ENCODE assay signal across 8 cellular contexts in the genomic region with DNA sequence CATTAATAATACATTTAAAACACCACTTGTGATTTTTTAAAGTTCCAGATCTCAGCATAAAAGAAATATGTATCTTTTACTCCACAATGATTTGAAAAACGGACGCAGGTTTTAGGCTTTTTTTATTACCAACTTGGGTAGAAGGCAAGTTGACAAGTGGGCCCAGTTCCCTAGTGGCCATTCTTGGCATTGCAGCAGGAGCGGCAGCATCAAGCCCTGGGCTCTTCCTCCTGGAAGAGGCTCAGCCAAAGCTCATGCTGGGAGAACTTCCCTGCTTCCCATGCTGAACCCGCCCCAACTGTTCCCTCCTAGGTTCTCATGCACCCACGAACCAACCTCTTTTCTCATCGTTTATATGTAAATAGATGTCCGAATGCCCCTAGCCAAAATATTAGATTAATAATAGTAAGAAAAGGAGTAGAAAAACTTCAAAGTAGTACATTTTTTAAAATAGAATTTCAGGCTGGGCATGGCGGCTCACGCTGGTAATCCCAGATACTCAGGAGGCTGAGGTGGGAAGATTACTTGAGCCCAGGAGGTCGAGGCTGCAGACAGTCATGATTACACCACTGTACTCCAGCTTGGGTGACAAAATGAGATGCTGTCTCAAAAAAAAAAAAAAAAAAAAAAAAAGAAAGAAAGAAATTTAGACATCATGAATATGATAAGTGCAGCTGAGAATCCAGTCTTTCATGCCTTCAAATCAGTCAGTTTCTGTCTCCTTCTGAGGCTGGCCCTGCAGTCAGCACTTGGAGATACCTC. TPM values are rescaled to one million over a fixed set of nuclear protein-coding genes. Genes with fewer than 3 reads are reported as not detected.
A peak's percentile ranks its signal among the peaks of the same experiment; 100 is the strongest.
DNase-seq lines count a peak whose midpoint lies in the region; ATAC-seq and TF ChIP-seq lines count a peak whose summit lies in the region.

No MANE protein-coding gene starts in this region.

- CTCF ChIA-PET in HEK293 (lab: Yijun Ruan, JAX): interaction anchor here (0.6 to 2.6 kb wide), 37 partner anchors 9 to 1941 kb away, joined by 3 to 18 read pairs (median 4); no protein-coding TSS in a partner anchor

- DNase-seq in EL (peak; percentile 34), RKO (ENCODE audit: low spot score) (peak; percentile 55), astrocyte of the spinal cord (ENCODE audit: low read depth, low spot score) (peak; percentile 32), lower lobe of right lung (no peak), hippocampal formation (lab: John Stamatoyannopoulos, UW) (no peak), kidney glomerular epithelial cell (lab: John Stamatoyannopoulos, UW) (no peak)

- H3K9me3 ChIP-seq in HEK293 (ENCODE audit: control insufficient read depth, insufficient read depth, low read depth, low read length) (no peaks in the 10 kb centered on the region), lower lobe of right lung (no peaks in the 10 kb centered on the region)

- H3K4me1 ChIP-seq in HEK293 (ENCODE audit: control insufficient read depth, insufficient read depth, low read length) (no peaks in the 10 kb centered on the region), lower lobe of right lung (no peaks in the 10 kb centered on the region)

- intact Hi-C loops in lower lobe of right lung (cut with DNase I): no loop called here

- in situ Hi-C loops in astrocyte of the spinal cord (cut with HindIII; ENCODE audit: low sequenced_read_pairs): no loop called here

- no peak overlapping the region for H3K27ac ChIP-seq in HEK293 (ENCODE audit: extremely low read depth, low read depth, low read length)
- no peak overlapping the region for H3K27ac ChIP-seq in lower lobe of right lung

- ATAC-seq in lower lobe of right lung (no peak), GM21825 (IDR thresholded peaks at IDR 0.05; ENCODE audit: unreplicated experiment) (no peak)

- no peak overlapping the region for H3K4me3 ChIP-seq in HEK293 (ENCODE audit: low read depth, low read length)
- H3K4me3 ChIP-seq in astrocyte of the spinal cord (ENCODE audit: low read depth, low read length): no peak overlapping the region
- no peak overlapping the region for H3K4me3 ChIP-seq in lower lobe of right lung

- no peaks in the 10 kb centered on the region for H3K27me3 ChIP-seq in lower lobe of right lung (ENCODE audit: low read depth)

- TF ChIP-seq CTCF in HEK293 (tag by site-specific recombination; IDR thresholded peaks at IDR 0.05) (0 out of 2 replicates have a peak, but pooled peaks have one; percentile 16), astrocyte of the spinal cord (IDR thresholded peaks at IDR 0.05; ENCODE audit: low read depth, low read length) (peak; percentile 89), lower lobe of right lung (IDR thresholded peaks at IDR 0.05) (peak; percentile 74)

- POLR2A ChIA-PET in HEK293 (lab: Yijun Ruan, JAX): interaction anchor here (0.6 kb wide), 1 partner anchor 51 kb away, joined by 3 read pairs; no protein-coding TSS in a partner anchor

- H3K36me3 ChIP-seq in HEK293 (ENCODE audit: control insufficient read depth in 2 of 2, insufficient read depth in 1 of 2, low read length in 2 of 2) (no peaks in the 10 kb centered on the region), lower lobe of right lung (no peaks in the 10 kb centered on the region)

TF ChIP-seq in HEK293, 187 proteins besides CTCF, POLR2A, EP300 and RAD21:
- TF ChIP-seq, protein P1, sequence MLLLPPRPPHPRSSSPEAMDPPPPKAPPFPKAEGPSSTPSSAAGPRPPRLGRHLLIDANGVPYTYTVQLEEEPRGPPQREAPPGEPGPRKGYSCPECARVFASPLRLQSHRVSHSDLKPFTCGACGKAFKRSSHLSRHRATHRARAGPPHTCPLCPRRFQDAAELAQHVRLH (tag by site-specific recombination; IDR thresholded peaks at IDR 0.05): peak; percentile 48; the same call in 1 of the 2 replicates
- TF ChIP-seq ZFP69B (tag by site-specific recombination; IDR thresholded peaks at IDR 0.05): peak; percentile 86
- TF ChIP-seq ZNF221 (tag by site-specific recombination; IDR thresholded peaks at IDR 0.05; ENCODE audit: borderline replicate concordance): no peak
- peak; percentile 38; the same call in 1 of the 2 replicates for TF ChIP-seq IKZF3 (tag by site-specific recombination; IDR thresholded peaks at IDR 0.05)
- TF ChIP-seq, protein P2, sequence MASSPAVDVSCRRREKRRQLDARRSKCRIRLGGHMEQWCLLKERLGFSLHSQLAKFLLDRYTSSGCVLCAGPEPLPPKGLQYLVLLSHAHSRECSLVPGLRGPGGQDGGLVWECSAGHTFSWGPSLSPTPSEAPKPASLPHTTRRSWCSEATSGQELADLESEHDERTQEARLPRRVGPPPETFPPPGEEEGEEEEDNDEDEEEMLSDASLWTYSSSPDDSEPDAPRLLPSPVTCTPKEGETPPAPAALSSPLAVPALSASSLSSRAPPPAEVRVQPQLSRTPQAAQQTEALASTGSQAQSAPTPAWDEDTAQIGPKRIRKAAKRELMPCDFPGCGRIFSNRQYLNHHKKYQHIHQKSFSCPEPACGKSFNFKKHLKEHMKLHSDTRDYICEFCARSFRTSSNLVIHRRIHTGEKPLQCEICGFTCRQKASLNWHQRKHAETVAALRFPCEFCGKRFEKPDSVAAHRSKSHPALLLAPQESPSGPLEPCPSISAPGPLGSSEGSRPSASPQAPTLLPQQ (tag by site-specific recombination; IDR thresholded peaks at IDR 0.05): peak; percentile 91
- TF ChIP-seq, protein P3, sequence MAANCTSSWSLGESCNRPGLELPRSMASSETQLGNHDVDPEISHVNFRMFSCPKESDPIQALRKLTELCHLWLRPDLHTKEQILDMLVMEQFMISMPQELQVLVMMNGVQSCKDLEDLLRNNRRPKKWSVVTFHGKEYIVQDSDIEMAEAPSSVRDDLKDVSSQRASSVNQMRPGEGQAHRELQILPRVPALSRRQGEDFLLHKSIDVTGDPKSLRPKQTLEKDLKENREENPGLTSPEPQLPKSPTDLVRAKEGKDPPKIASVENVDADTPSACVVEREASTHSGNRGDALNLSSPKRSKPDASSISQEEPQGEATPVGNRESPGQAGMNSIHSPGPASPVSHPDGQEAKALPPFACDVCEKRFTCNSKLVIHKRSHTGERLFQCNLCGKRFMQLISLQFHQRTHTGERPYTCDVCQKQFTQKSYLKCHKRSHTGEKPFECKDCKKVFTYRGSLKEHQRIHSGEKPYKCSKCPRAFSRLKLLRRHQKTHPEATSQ (tag by site-specific recombination; IDR thresholded peaks at IDR 0.05): no peak
- TF ChIP-seq, protein P4, sequence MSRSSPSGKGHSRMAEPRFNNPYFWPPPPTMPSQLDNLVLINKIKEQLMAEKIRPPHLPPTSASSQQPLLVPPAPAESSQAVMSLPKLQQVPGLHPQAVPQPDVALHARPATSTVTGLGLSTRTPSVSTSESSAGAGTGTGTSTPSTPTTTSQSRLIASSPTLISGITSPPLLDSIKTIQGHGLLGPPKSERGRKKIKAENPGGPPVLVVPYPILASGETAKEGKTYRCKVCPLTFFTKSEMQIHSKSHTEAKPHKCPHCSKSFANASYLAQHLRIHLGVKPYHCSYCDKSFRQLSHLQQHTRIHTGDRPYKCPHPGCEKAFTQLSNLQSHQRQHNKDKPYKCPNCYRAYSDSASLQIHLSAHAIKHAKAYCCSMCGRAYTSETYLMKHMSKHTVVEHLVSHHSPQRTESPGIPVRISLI (tag by site-specific recombination; IDR thresholded peaks at IDR 0.05): 0 out of 2 replicates have a peak, but pooled peaks have one; percentile 16
TF ChIP-seq in HEK293: peak in this region for 5.

RNA-seq across cellular contexts. Expression of a gene that starts 18.2 kb away (rescaled TPM):
- 6.1 TPM for total RNA-seq in lower lobe of right lung

Comparison
In these comparisons a context has a peak if more than half of its experiments do, and no peak if none do; other contexts are left out.
1. DNase-seq: peak in EL (single experiment), RKO (single experiment) and astrocyte of the spinal cord (single experiment); none in lower lobe of right lung (single experiment), hippocampal formation (0 of 2) and kidney glomerular epithelial cell (single experiment).
2. CTCF ChIP-seq: peak in every context shown above with its lines; median percentile 89 in astrocyte of the spinal cord; 74 in lower lobe of right lung; 16 in HEK293.